19 cellular contexts compared by ENCODE assay signal in genomic region chr5:77662615-77663014, GRCh38. TPM values are rescaled to one million over a fixed set of nuclear protein-coding genes. Genes with fewer than 3 reads are reported as not detected.
A peak's percentile ranks its signal among the peaks of the same experiment; 100 is the strongest.
DNase-seq lines count a peak whose midpoint lies in the region; ATAC-seq and TF ChIP-seq lines count a peak whose summit lies in the region.
"Had no signal": no experiment of that assay in that cellular context is flagged by ENCODE, and none has a peak within 500 bp of the region (broad histone marks: within the 10 kb centered on the region; RNA-seq: fewer than 3 reads in every experiment).

No MANE protein-coding gene starts in this region.

- no peak overlapping the region for H2AFZ ChIP-seq in trophoblast cell (ENCODE audit: insufficient read depth, low read length, poor library complexity)

- no peak overlapping the region for H3K4me3 Mint-ChIP-seq in activated T-cell treated with anti-CD3 and anti-CD28 coated beads, Interleukin-2, amount 50 U/mL, for 4 hours

- H3K4me1 ChIP-seq in trophoblast cell (ENCODE audit: control insufficient read depth in 1 of 2, insufficient read depth in 2 of 2, low read length in 2 of 2), result no peaks in the 10 kb centered on the region

- H2BK12ac ChIP-seq in trophoblast cell (ENCODE audit: low read length), result no peak overlapping the region

- no peaks in the 10 kb centered on the region for H3K36me3 Mint-ChIP-seq in activated T-cell treated with anti-CD3 and anti-CD28 coated beads, Interleukin-2, amount 50 U/mL, for 4 hours (ENCODE audit: insufficient read depth)

- no peak overlapping the region for H3K4ac ChIP-seq in trophoblast cell (ENCODE audit: low read depth, low read length)

- no peak overlapping the region for H3K18ac ChIP-seq in trophoblast cell (ENCODE audit: low read length)

- no peak overlapping the region for H3K23ac ChIP-seq in trophoblast cell (ENCODE audit: low read length)

- H3K9me3 Mint-ChIP-seq in activated T-cell treated with anti-CD3 and anti-CD28 coated beads, Interleukin-2, amount 50 U/mL, for 4 hours, result no peaks in the 10 kb centered on the region

- H2BK120ac ChIP-seq in trophoblast cell (ENCODE audit: insufficient read depth, low read length, poor library complexity), result no peak overlapping the region

- H4K12ac ChIP-seq in trophoblast cell (ENCODE audit: low read depth, low read length), result no peak overlapping the region

- no peak overlapping the region for H2AK5ac ChIP-seq in trophoblast cell (ENCODE audit: low read length)

- H3K4me1 Mint-ChIP-seq in activated T-cell treated with anti-CD3 and anti-CD28 coated beads, Interleukin-2, amount 50 U/mL, for 4 hours (ENCODE audit: low read depth), result peaks cover 8% of the 10 kb centered on the region

- H3K4me3 ChIP-seq in trophoblast cell (ENCODE audit: low read depth, low read length), result no peak overlapping the region

- H3K79me1 ChIP-seq in trophoblast cell (ENCODE audit: low read length), result no peaks in the 10 kb centered on the region

- H3K9ac ChIP-seq in trophoblast cell (ENCODE audit: low read length), result no peak overlapping the region
- H3K9ac ChIP-seq: KMS-11 had no signal

- H2BK5ac ChIP-seq in trophoblast cell (ENCODE audit: low read depth, low read length, poor library complexity), result no peak overlapping the region

- H3K14ac ChIP-seq in trophoblast cell (ENCODE audit: low read length), result no peak overlapping the region

- no peaks in the 10 kb centered on the region for H3K27me3 ChIP-seq in trophoblast cell (ENCODE audit: insufficient read depth, low read length)

- no peak overlapping the region for H4K91ac ChIP-seq in trophoblast cell (ENCODE audit: low read depth, low read length)

- in situ Hi-C loops in GM13976 (cut with MboI; ENCODE audit: low sequenced_read_pairs, unreplicated experiment), result no loop called here
- in situ Hi-C loops in SK-MEL-5 (cut with HindIII; ENCODE audit: low pct_unique_long_range_greater_than_20kb, low sequenced_read_pairs), result no loop called here

- no peak overlapping the region for H3K27ac ChIP-seq in trophoblast cell (ENCODE audit: low read depth, low read length)
- H3K27ac ChIP-seq: C4-2B, KMS-11 had no signal

- no peaks in the 10 kb centered on the region for H3K9me3 ChIP-seq in trophoblast cell (ENCODE audit: insufficient read depth, low read depth, low read length)

- H3K4me2 ChIP-seq in trophoblast cell (ENCODE audit: low read length), result no peak overlapping the region
- H3K4me2 ChIP-seq: KMS-11 had no signal

- DNase-seq in activated T-cell treated with anti-CD3 and anti-CD28 coated beads, Interleukin-2, amount 50 U/mL, for 4 hours, result no peak
- DNase-seq in activated T-cell treated with anti-CD3 and anti-CD28 coated beads, Interleukin-2, amount 50 U/mL, for 1 hour, result no peak
- DNase-seq in GM13976 (ENCODE audit: low spot score), result peak; percentile 22
- DNase-seq in SK-MEL-5 (ENCODE audit: low read depth, low spot score), result peak; percentile 86
- DNase-seq in stimulated activated naive CD8-positive, alpha-beta T cell treated with anti-CD3 and anti-CD28 coated beads, Interleukin-15, Interleukin-2, amounts not matched to agents 100 U/mL and 50 U/mL, for 24 hours, result no peak
- no peak for DNase-seq in trophoblast cell
- DNase-seq: EL, GF-D8, IMR-90, NCI-H1417, NCI-H1694 treated with DMSO at 0.1 percent for 48 hours, NCI-H446, NCI-H526, Right ventricle myocardium superior had no signal

- H4K8ac ChIP-seq in trophoblast cell (ENCODE audit: low read depth, low read length), result no peak overlapping the region

- no peaks in the 10 kb centered on the region for H3K79me2 ChIP-seq in trophoblast cell (ENCODE audit: control insufficient read depth, insufficient read depth, low read length, poor library complexity)

- no peaks in the 10 kb centered on the region for H3K36me3 ChIP-seq in trophoblast cell (ENCODE audit: control insufficient read depth in 1 of 2, insufficient read depth in 2 of 2, low read length in 2 of 2)

- H3K27me3 Mint-ChIP-seq in activated T-cell treated with anti-CD3 and anti-CD28 coated beads, Interleukin-2, amount 50 U/mL, for 4 hours (ENCODE audit: low read depth), result peaks cover 16% of the 10 kb centered on the region

- TF ChIP-seq CTCF in GM13976 (IDR thresholded peaks at IDR 0.05; ENCODE audit: borderline replicate concordance, control extremely low read depth, extremely low read depth, insufficient read depth, missing control alignments), result no peak

- ATAC-seq in activated T-cell treated with anti-CD3 and anti-CD28 coated beads, Interleukin-2, amount 50 U/mL, for 4 hours, result peak; percentile 59 to 62
- peak; percentile 43 for ATAC-seq in stimulated activated naive CD8-positive, alpha-beta T cell treated with anti-CD3 and anti-CD28 coated beads, Interleukin-15, Interleukin-2, amounts not matched to agents 100 U/mL and 50 U/mL, for 24 hours
- ATAC-seq in HG03139 (IDR thresholded peaks at IDR 0.05; ENCODE audit: unreplicated experiment), result no peak
- ATAC-seq: HCT116 had no signal

RNA-seq across cellular contexts. Expression of gene OTP, which starts 24.1 kb away (rescaled TPM):
- total RNA-seq in activated T-cell treated with anti-CD3 and anti-CD28 coated beads, Interleukin-2, amount 50 U/mL, for 4 hours, result not detected
- not detected in 2 replicates for total RNA-seq in SK-MEL-5 (2014; rRNA removed; shearing (Covaris generic))
- not detected in 2 replicates for polyA plus RNA-seq in SK-MEL-5 (2015; cell fraction: cytosol; rRNA removed)
- not detected in 2 replicates for polyA plus RNA-seq in SK-MEL-5 (2015; cell fraction: nucleus; rRNA removed)
- polyA plus RNA-seq in trophoblast cell (2013), result 0.03 TPM in 2 replicates
- total RNA-seq: H1, IMR-90, Right ventricle myocardium superior had no signal
- polyA plus RNA-seq: H1, IMR-90 had no signal

Comparison
In these comparisons a context has a peak if more than half of its experiments do, and no peak if none do; other contexts are left out.
1. DNase-seq: peak in GM13976 (single experiment) and SK-MEL-5 (single experiment); none in activated T-cell treated with anti-CD3 and anti-CD28 coated beads, Interleukin-2, amount 50 U/mL, for 4 hours (single experiment), activated T-cell treated with anti-CD3 and anti-CD28 coated beads, Interleukin-2, amount 50 U/mL, for 1 hour (single experiment), stimulated activated naive CD8-positive, alpha-beta T cell treated with anti-CD3 and anti-CD28 coated beads, Interleukin-15, Interleukin-2, amounts not matched to agents 100 U/mL and 50 U/mL, for 24 hours (single experiment) and trophoblast cell (0 of 2).